8 cellular contexts compared by ENCODE assay signal in the genomic region with DNA sequence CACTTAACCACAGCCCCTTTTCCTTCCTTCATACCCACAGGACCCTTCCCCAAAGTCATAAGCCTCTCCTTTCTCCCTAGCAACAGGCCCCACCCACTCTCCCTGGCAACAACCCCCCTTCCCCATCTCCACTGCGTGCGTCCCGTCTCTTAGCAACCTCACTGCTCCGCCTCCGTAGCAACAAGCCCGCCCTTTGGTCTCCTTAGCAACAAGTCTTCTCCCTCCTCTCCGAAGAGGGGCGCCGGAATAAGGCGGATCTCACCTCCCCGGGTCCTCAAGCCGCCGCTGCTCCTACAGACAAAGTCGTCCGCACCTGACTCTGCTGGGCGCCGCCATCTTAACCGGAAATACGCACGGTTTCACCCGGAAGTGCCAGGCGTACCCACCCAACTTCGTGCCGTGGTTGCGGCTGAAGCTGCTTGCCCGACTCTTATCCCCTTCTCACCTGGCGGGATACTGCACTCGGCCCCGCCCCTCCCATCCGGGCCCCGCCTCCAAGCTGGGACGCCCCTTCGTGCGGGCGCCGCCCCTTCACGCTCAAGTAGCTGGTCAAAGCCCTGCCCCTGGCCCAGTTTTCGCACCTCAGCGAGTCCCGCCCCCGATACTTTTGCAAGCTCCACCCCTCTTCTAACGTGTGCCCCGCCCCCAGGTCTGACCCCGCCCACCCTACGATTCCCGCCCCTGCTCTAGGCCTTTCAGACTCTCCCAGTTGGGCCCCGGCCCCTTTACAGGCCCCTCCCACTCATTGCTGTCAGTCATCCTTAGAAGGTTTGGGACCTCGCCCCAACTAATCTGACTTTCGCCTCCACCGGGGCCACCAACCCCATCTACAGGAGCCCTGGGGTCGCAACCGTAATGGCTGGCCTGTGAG. TPM values are rescaled to one million over a fixed set of nuclear protein-coding genes. Genes with fewer than 3 reads are reported as not detected.
DNase-seq lines count a peak whose midpoint lies in the region; ATAC-seq, FAIRE-seq and TF ChIP-seq lines count a peak whose summit lies in the region.

A gene with protein sequence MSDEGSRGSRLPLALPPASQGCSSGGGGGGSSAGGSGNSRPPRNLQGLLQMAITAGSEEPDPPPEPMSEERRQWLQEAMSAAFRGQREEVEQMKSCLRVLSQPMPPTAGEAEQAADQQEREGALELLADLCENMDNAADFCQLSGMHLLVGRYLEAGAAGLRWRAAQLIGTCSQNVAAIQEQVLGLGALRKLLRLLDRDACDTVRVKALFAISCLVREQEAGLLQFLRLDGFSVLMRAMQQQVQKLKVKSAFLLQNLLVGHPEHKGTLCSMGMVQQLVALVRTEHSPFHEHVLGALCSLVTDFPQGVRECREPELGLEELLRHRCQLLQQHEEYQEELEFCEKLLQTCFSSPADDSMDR (minus strand): TSS at position 338 of the 871 bp plus-strand sequence. CDS start 502 bp downstream, outside the sequence.

- H3K27me3 ChIP-seq in breast epithelium, result no peaks in the 10 kb centered on the region
- no peaks in the 10 kb centered on the region for H3K27me3 ChIP-seq in iPS-20b (ENCODE audit: insufficient read depth, low read length)

- no peaks in the 10 kb centered on the region for H3K9me3 ChIP-seq in breast epithelium
- no peaks in the 10 kb centered on the region for H3K9me3 ChIP-seq in iPS-20b (ENCODE audit: insufficient read depth, low read depth, low read length)

- DNase-seq in NCI-H2196 treated with DMSO at 0.1 percent for 48 hours (lab: John Stamatoyannopoulos, UW; ENCODE audit: unreplicated experiment) (peak; percentile 95), breast epithelium (ENCODE audit: low spot score in 2 of 2) (peak; percentile 93 to 97)

- H3K4me3 ChIP-seq in breast epithelium, result peak within 1 kb of the TSS; percentile 58 to 82 (median 80)
- peak within 1 kb of the TSS; percentile 90 for H3K4me3 ChIP-seq in iPS-20b (ENCODE audit: low read length)
- peak within 1 kb of the TSS; percentile 60 to 91 (median 71) for H3K4me3 ChIP-seq in skin epidermis

- peak; percentile 74 for ATAC-seq in GM18867 (IDR thresholded peaks at IDR 0.05; ENCODE audit: unreplicated experiment)
- peak; percentile 74 for ATAC-seq in HG03108 (IDR thresholded peaks at IDR 0.05; ENCODE audit: unreplicated experiment)

- TF ChIP-seq POLR2A in breast epithelium (IDR thresholded peaks at IDR 0.05), result no peak

- H3K36me3 ChIP-seq in breast epithelium, result no peaks in the 10 kb centered on the region
- H3K36me3 ChIP-seq in iPS-20b (ENCODE audit: insufficient read depth, low read depth, low read length), result peaks cover 10% of the 10 kb centered on the region; the same call in 1 of the 2 replicates

- H3K4me1 ChIP-seq in breast epithelium, result no peaks in the 10 kb centered on the region
- peaks cover 5% of the 10 kb centered on the region; the same call in 1 of the 2 replicates for H3K4me1 ChIP-seq in iPS-20b (ENCODE audit: insufficient read depth, low read length)

- TF ChIP-seq CTCF in VCaP (conservative IDR thresholded peaks at IDR 0.05) (no peak), breast epithelium (IDR thresholded peaks at IDR 0.05) (no peak)

- FAIRE-seq in A204.1 (lab: Jason Lieb, UNC), result peak; percentile 73

- H3K27ac ChIP-seq in VCaP (peak within 1 kb of the TSS; percentile 81), breast epithelium (peak within 1 kb of the TSS; percentile 84 to 85), iPS-20b (ENCODE audit: low read length) (peak within 1 kb of the TSS; percentile 62), skin epidermis (peak within 1 kb of the TSS in 19 of 21 experiments; percentile 13 to 84 (median 70))

- peak within 1 kb of the TSS; percentile 68 for H3K9ac ChIP-seq in iPS-20b (ENCODE audit: low read depth, low read length)

- intact Hi-C loops in breast epithelium (cut with DNase I; ENCODE audit: low total_unique reads), result no loop called here

RNA-seq across cellular contexts. Expression of the gene that starts here (rescaled TPM):
- total RNA-seq in breast epithelium, result 10 to 100 TPM; 13.3 to 36.1 (median 32.6) TPM

Comparison
In these comparisons a context has a peak if more than half of its experiments do, and no peak if none do; other contexts are left out.
1. Peak in every context shown above with its lines: DNase-seq, ATAC-seq, H3K4me3 ChIP-seq and H3K27ac ChIP-seq.